ENCODE assay signal across 16 cellular contexts in the genomic region with DNA sequence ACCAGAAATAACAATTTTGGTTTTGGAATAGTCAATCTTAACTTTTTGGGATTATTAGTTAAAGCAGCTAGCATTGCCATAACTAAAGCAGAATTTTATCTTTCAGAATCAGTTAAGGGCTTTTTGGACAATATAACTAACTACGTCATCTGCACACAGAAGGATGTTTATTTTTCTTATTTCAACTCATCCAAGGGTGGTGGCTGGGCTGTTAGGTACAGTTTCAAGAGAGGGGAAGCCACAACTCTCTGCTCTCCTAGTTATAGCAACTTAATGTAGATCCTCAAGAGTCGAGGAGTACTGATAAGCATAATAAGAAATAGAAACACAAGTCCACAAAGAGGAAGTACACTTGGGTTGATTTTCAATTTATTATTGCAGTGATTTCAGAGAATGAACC.
A peak's percentile ranks its signal among the peaks of the same experiment; 100 is the strongest.
DNase-seq lines count a peak whose midpoint lies in the region; ATAC-seq, FAIRE-seq and TF ChIP-seq lines count a peak whose summit lies in the region.
"Had no signal": no experiment of that assay in that cellular context is flagged by ENCODE, and none has a peak within 500 bp of the region (broad histone marks: within the 10 kb centered on the region; RNA-seq: fewer than 3 reads in every experiment).

No MANE protein-coding gene starts in this region.

- 3% methylated on average over 2 of the region's 2 CpGs for WGBS in K562 (ENCODE audit: insufficient coverage, low coverage, missing lambda C conversion rate)
- 43% methylated on average over 2 of the region's 2 CpGs for WGBS in esophagus muscularis mucosa

- no peaks in the 10 kb centered on the region for H3K9me3 ChIP-seq in K562 (replicated peaks; ENCODE audit: control insufficient read depth, insufficient read depth, low read depth, low read length)
- H3K9me3 ChIP-seq in esophagus muscularis mucosa: no peaks in the 10 kb centered on the region
- H3K9me3 ChIP-seq: right atrium auricular region had no signal

- H2AFZ ChIP-seq in K562 (ENCODE audit: low read depth, low read length): no peak overlapping the region
- H2AFZ ChIP-seq: PC-9 had no signal

- H3K4me2 ChIP-seq in K562 (ENCODE audit: insufficient read depth, low read length): no peak overlapping the region
- H3K4me2 ChIP-seq: PC-9 had no signal

- no peaks in the 10 kb centered on the region for H3K36me3 Mint-ChIP-seq in activated CD4-positive, alpha-beta memory T cell treated with anti-CD3 and anti-CD28 coated beads, Interleukin-2, amount 10 ng/mL, durations not matched to agents 7 days and 5 days (ENCODE audit: low read depth)
- H3K36me3 Mint-ChIP-seq in activated CD4-positive, alpha-beta memory T cell treated with anti-CD3 and anti-CD28 coated beads for 36 hours: no peaks in the 10 kb centered on the region
- no peaks in the 10 kb centered on the region for H3K36me3 Mint-ChIP-seq in mesothelial cell of epicardium
- H3K36me3 Mint-ChIP-seq: CD8-positive, alpha-beta T cell had no signal

- TF ChIP-seq EP300 in K562 (IDR thresholded peaks at IDR 0.05; ENCODE audit: low read length) (no peak), esophagus muscularis mucosa (IDR thresholded peaks at IDR 0.05) (no peak)

- CTCF ChIA-PET in activated CD4-positive, alpha-beta memory T cell treated with anti-CD3 and anti-CD28 coated beads, Interleukin-2, amount 10 ng/mL, durations not matched to agents 7 days and 5 days (lab: Charles Lee): no interaction called here
- CTCF ChIA-PET in activated CD4-positive, alpha-beta memory T cell treated with anti-CD3 and anti-CD28 coated beads for 36 hours (lab: Charles Lee): interaction anchor here (0.6 kb wide), 2 partner anchors 110 to 231 kb away, joined by 4 to 5 read pairs; no protein-coding TSS in a partner anchor
- CTCF ChIA-PET in K562 (lab: Yijun Ruan, JAX; ENCODE audit: low intra/inter-chr PET ratio): no interaction called here

- peak overlapping the region; percentile 49 for H3K4me3 Mint-ChIP-seq in activated CD4-positive, alpha-beta memory T cell treated with anti-CD3 and anti-CD28 coated beads, Interleukin-2, amount 10 ng/mL, durations not matched to agents 7 days and 5 days
- H3K4me3 Mint-ChIP-seq in activated CD4-positive, alpha-beta memory T cell treated with anti-CD3 and anti-CD28 coated beads for 36 hours: no peak overlapping the region
- H3K4me3 Mint-ChIP-seq in mesothelial cell of epicardium: no peak overlapping the region
- H3K4me3 Mint-ChIP-seq: CD8-positive, alpha-beta T cell had no signal

- BruUV-seq in K562 (replicated peaks; lab: Mats Ljungman, UMichigan): no TSS peak

- TF ChIP-seq CTCF in K562 (IDR thresholded peaks at IDR 0.05 in 2 of 3, conservative IDR thresholded peaks at IDR 0.05 in 1 of 3; ENCODE audit: insufficient read depth in 2 of 3, low read depth in 1 of 3, low read length in 3 of 3) (no peak), mesothelial cell of epicardium (IDR thresholded peaks at IDR 0.05; ENCODE audit: unreplicated experiment) (no peak), esophagus muscularis mucosa (IDR thresholded peaks at IDR 0.05) (no peak)

- no peak for ATAC-seq in K562
- ATAC-seq: CD8-positive, alpha-beta T cell had no signal

- H3K27me3 Mint-ChIP-seq in activated CD4-positive, alpha-beta memory T cell treated with anti-CD3 and anti-CD28 coated beads, Interleukin-2, amount 10 ng/mL, durations not matched to agents 7 days and 5 days: peaks cover 4% of the 10 kb centered on the region
- no peaks in the 10 kb centered on the region for H3K27me3 Mint-ChIP-seq in activated CD4-positive, alpha-beta memory T cell treated with anti-CD3 and anti-CD28 coated beads for 36 hours
- no peaks in the 10 kb centered on the region for H3K27me3 Mint-ChIP-seq in mesothelial cell of epicardium (ENCODE audit: low read depth)

- no peaks in the 10 kb centered on the region for H4K20me1 ChIP-seq in K562 (replicated peaks; ENCODE audit: control insufficient read depth, insufficient read depth, low read length)

- no peak overlapping the region for H3K27ac Mint-ChIP-seq in activated CD4-positive, alpha-beta memory T cell treated with anti-CD3 and anti-CD28 coated beads, Interleukin-2, amount 10 ng/mL, durations not matched to agents 7 days and 5 days
- H3K27ac Mint-ChIP-seq in activated CD4-positive, alpha-beta memory T cell treated with anti-CD3 and anti-CD28 coated beads for 36 hours: no peak overlapping the region
- peak overlapping the region; percentile 57 for H3K27ac Mint-ChIP-seq in mesothelial cell of epicardium
- H3K27ac Mint-ChIP-seq: CD8-positive, alpha-beta T cell had no signal

- H3K4me3 ChIP-seq in K562 (no peak overlapping the region), esophagus muscularis mucosa (no peak overlapping the region)
- H3K4me3 ChIP-seq: PC-9, right atrium auricular region had no signal

- H3K27ac ChIP-seq in K562 (ENCODE audit: extremely low read depth, low read depth, low read length) (no peak overlapping the region), esophagus muscularis mucosa (replicated peaks in 1 of 4) (no peak overlapping the region)
- H3K27ac ChIP-seq: PC-9, right atrium auricular region had no signal

- H3K4me1 ChIP-seq in K562 (replicated peaks in 1 of 2; ENCODE audit: control insufficient read depth in 2 of 2, insufficient read depth in 2 of 2, low read length in 2 of 2) (peaks cover 0 to 1% of the 10 kb centered on the region in 2 experiments; a peak in 2 of 5 replicates), esophagus muscularis mucosa (peaks cover 4 to 13% (median 10%) of the 10 kb centered on the region in 4 donors)

- POLR2A ChIA-PET in activated CD4-positive, alpha-beta memory T cell treated with anti-CD3 and anti-CD28 coated beads, Interleukin-2, amount 10 ng/mL, durations not matched to agents 7 days and 5 days (lab: Charles Lee): interaction anchor here (1.0 kb wide), 1 partner anchor 9 kb away, joined by 3 read pairs; no protein-coding TSS in a partner anchor
- POLR2A ChIA-PET in activated CD4-positive, alpha-beta memory T cell treated with anti-CD3 and anti-CD28 coated beads for 36 hours (lab: Charles Lee): no interaction called here
- POLR2A ChIA-PET in K562 (lab: Yijun Ruan, JAX): no interaction called here

- TF ChIP-seq RAD21 in K562 (CRISPR knock-in tag; conservative IDR thresholded peaks at IDR 0.05 in 1 of 2, IDR thresholded peaks at IDR 0.05 in 1 of 2): no peak

- H3K9me3 Mint-ChIP-seq in activated CD4-positive, alpha-beta memory T cell treated with anti-CD3 and anti-CD28 coated beads, Interleukin-2, amount 10 ng/mL, durations not matched to agents 7 days and 5 days: no peaks in the 10 kb centered on the region
- H3K9me3 Mint-ChIP-seq in activated CD4-positive, alpha-beta memory T cell treated with anti-CD3 and anti-CD28 coated beads for 36 hours: no peaks in the 10 kb centered on the region
- H3K9me3 Mint-ChIP-seq in mesothelial cell of epicardium: no peaks in the 10 kb centered on the region
- H3K9me3 Mint-ChIP-seq: CD8-positive, alpha-beta T cell had no signal

- no peak for FAIRE-seq in K562 (lab: Jason Lieb, UNC)

- no peak overlapping the region for H3K9ac ChIP-seq in K562 (ENCODE audit: insufficient read depth in 1 of 2, low read depth in 2 of 2, low read length in 2 of 2)

- no peaks in the 10 kb centered on the region for H3K9me1 ChIP-seq in K562 (ENCODE audit: control insufficient read depth, insufficient read depth, low read length)

- H3K79me2 ChIP-seq in K562 (ENCODE audit: control insufficient read depth, insufficient read depth, low read length): no peaks in the 10 kb centered on the region

- H3K27me3 ChIP-seq in K562 (ENCODE audit: control insufficient read depth in 2 of 2, insufficient read depth in 2 of 2, low read length in 2 of 2) (peaks cover 0 to 12% of the 10 kb centered on the region in 2 experiments; a peak in 3 of 5 replicates), esophagus muscularis mucosa (peaks cover 0 to 4% (median 0%) of the 10 kb centered on the region in 4 donors)
- H3K27me3 ChIP-seq: right atrium auricular region had no signal

- H3K36me3 ChIP-seq in K562 (ENCODE audit: control insufficient read depth, insufficient read depth, low read length): no peaks in the 10 kb centered on the region
- H3K36me3 ChIP-seq in esophagus muscularis mucosa: no peaks in the 10 kb centered on the region
- H3K36me3 ChIP-seq: right atrium auricular region had no signal

- no peak for DNase-seq in activated CD4-positive, alpha-beta memory T cell treated with anti-CD3 and anti-CD28 coated beads, Interleukin-2, amount 10 ng/mL, durations not matched to agents 7 days and 5 days
- DNase-seq in activated CD4-positive, alpha-beta memory T cell treated with anti-CD3 and anti-CD28 coated beads for 36 hours: no peak
- DNase-seq in M059J (ENCODE audit: low read depth) (peak; percentile 75), K562 (ENCODE audit: extremely low read depth in 1 of 4, low spot score in 3 of 4) (no peak), mesothelial cell of epicardium (ENCODE audit: low spot score in 2 of 2, unreplicated experiment in 2 of 2) (no peak), esophagus muscularis mucosa (ENCODE audit: extremely low spot score) (no peak), NCI-H2029 (lab: John Stamatoyannopoulos, UW) (no peak), NCI-H2196 (lab: John Stamatoyannopoulos, UW; ENCODE audit: unreplicated experiment) (no peak)
- DNase-seq: CD8-positive, alpha-beta T cell; foreskin fibroblast; NCI-H1048; NCI-H2107; NCI-H526 treated with DMSO at 0.1 percent for 48 hours; occipital lobe; PC-9 had no signal

- peaks cover 26% of the 10 kb centered on the region for H3K4me1 Mint-ChIP-seq in activated CD4-positive, alpha-beta memory T cell treated with anti-CD3 and anti-CD28 coated beads, Interleukin-2, amount 10 ng/mL, durations not matched to agents 7 days and 5 days
- H3K4me1 Mint-ChIP-seq in activated CD4-positive, alpha-beta memory T cell treated with anti-CD3 and anti-CD28 coated beads for 36 hours (ENCODE audit: low read depth): peaks cover 30% of the 10 kb centered on the region
- peaks cover 31% of the 10 kb centered on the region for H3K4me1 Mint-ChIP-seq in mesothelial cell of epicardium

- in situ Hi-C loops in K562 (cut with MboI): no loop called here

- intact Hi-C loops in activated CD4-positive, alpha-beta memory T cell treated with anti-CD3 and anti-CD28 coated beads for 36 hours (cut with micrococcal nuclease): no loop called here
- intact Hi-C loops in K562 (cut with micrococcal nuclease) (no loop called here), esophagus muscularis mucosa (cut with DNase I) (no loop called here)

- TF ChIP-seq POLR2A in K562 (conservative IDR thresholded peaks at IDR 0.05) (no peak), esophagus muscularis mucosa (IDR thresholded peaks at IDR 0.05; ENCODE audit: low read depth) (no peak)

TF ChIP-seq in K562, 482 proteins besides CTCF, POLR2A, EP300 and RAD21 (continues in another document):
- no peak for TF ChIP-seq NFE2L1 (tag; IDR thresholded peaks at IDR 0.05; ENCODE audit: borderline replicate concordance, low read depth)
- TF ChIP-seq IRF2 (CRISPR knock-in tag; IDR thresholded peaks at IDR 0.05): no peak
- no peak for TF ChIP-seq HNRNPUL1 (IDR thresholded peaks at IDR 0.05; ENCODE audit: low read length)
